In the genomic region with DNA sequence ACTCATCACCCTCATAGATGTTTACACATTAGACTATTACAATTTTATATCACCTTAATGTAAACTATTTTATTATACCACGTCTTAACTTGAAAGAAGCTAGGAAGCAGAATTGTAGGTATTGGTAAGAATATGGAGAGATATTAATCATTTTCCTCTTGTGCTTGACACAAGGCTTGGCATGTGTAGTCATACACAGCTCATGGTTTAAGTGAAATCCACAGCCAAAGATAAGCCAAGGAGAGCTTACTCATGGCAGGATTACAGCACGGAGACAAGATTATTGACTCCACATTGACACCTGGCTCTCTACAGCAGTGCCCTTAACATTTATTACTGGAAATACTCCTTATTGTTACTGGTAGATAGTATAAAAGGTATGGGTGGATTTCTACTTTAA, we compare ENCODE assay signal across 21 cellular contexts.
"Had no signal": no experiment of that assay in that cellular context is flagged by ENCODE, and none has a peak within 500 bp of the region (broad histone marks: within the 10 kb centered on the region; RNA-seq: fewer than 3 reads in every experiment).

No MANE protein-coding gene starts in this region.

- H3K4me3 ChIP-seq: adrenal gland, coronary artery, hepatocyte, left lung, testis, uterus had no signal

- ATAC-seq: activated naive CD4-positive, alpha-beta T cell treated with anti-CD3 and anti-CD28 coated beads, Interleukin-2, amount 50 U/mL, for 72 hours; left lung; natural killer cell; stimulated activated naive B cell treated with anti-CD40 and anti-IgM and Interleukin-4, amounts not matched to agents 10 μg/mL and 1 μg/mL and 100 μg/mL, for 72 hours; WTC11 had no signal

- H3K36me3 ChIP-seq: adrenal gland, left lung, uterus had no signal

- DNase-seq: activated T-cell treated with anti-CD3 and anti-CD28 coated beads, Interleukin-2, amount 50 U/mL, for 1 hour; adrenal gland; cerebellar nuclear complex; endodermal cell; foreskin melanocyte; immature natural killer cell; kidney glomerular epithelial cell; left lung; midbrain; natural killer cell; retina; stimulated activated CD4-positive, alpha-beta T cell treated with anti-CD3 and anti-CD28 coated beads, Interleukin-2, amount 100 ng/mL, for 48 hours; stimulated activated CD8-positive, alpha-beta memory T cell treated with anti-CD3 and anti-CD28 coated beads, Interleukin-4, amount 100 ng/mL, for 48 hours; stimulated activated naive B cell treated with anti-CD40 and anti-IgM and Interleukin-4, amounts not matched to agents 10 μg/mL and 1 μg/mL and 100 μg/mL, for 72 hours; testis; trophoblast cell; uterus had no signal

- H3K27me3 ChIP-seq: adrenal gland, hepatocyte, left lung, testis, uterus had no signal

- H3K27ac ChIP-seq: adrenal gland, coronary artery, hepatocyte, left lung, testis, uterus had no signal
